ENCODE assay signal across 8 cellular contexts in genomic region chr16:87853411-87854052, GRCh38. TPM values are rescaled to one million over a fixed set of nuclear protein-coding genes. Genes with fewer than 3 reads are reported as not detected.
DNase-seq lines count a peak whose midpoint lies in the region; ATAC-seq and TF ChIP-seq lines count a peak whose summit lies in the region.

No MANE protein-coding gene starts in this region.

- peak; percentile 49 for DNase-seq in NCI-H2029 (lab: John Stamatoyannopoulos, UW)
- DNase-seq in NCI-H2029 treated with DMSO at 0.1 percent for 48 hours (lab: John Stamatoyannopoulos, UW), result no peak
- peak; percentile 35 for DNase-seq in HS-5 (ENCODE audit: low read depth)
- DNase-seq in RPMI8226, result peak; percentile 67
- DNase-seq in fibroblast of gingiva (ENCODE audit: low read depth), result peak; percentile 90
- peak; percentile 91 for DNase-seq in natural killer cell
- DNase-seq in stimulated activated naive CD4-positive, alpha-beta T cell treated with Interleukin-2 at 50 U/mL for 16 hours (lab: John Stamatoyannopoulos, UW), result peak; percentile 86

- no peak for TF ChIP-seq CTCF in natural killer cell (IDR thresholded peaks at IDR 0.05)

- no peaks in the 10 kb centered on the region for H3K9me3 Mint-ChIP-seq in activated T-helper 17 cell treated with anti-CD3 and anti-CD28 coated beads, Interleukin-2, amount 50 U/mL, for 72 hours
- no peaks in the 10 kb centered on the region for H3K9me3 Mint-ChIP-seq in natural killer cell

- peak; percentile 60 for ATAC-seq in activated T-helper 17 cell treated with anti-CD3 and anti-CD28 coated beads, Interleukin-2, amount 50 U/mL, for 72 hours (replicated peaks)
- peak; percentile 78 to 89 (median 79) for ATAC-seq in natural killer cell

- H3K27ac Mint-ChIP-seq in activated T-helper 17 cell treated with anti-CD3 and anti-CD28 coated beads, Interleukin-2, amount 50 U/mL, for 72 hours, result peak overlapping the region; percentile 75
- H3K27ac Mint-ChIP-seq in natural killer cell, result peak overlapping the region; percentile 86 to 94

- intact Hi-C loops in natural killer cell (cut with micrococcal nuclease), result loop anchor here (10.0 kb wide), 1 partner anchor 359 kb away; the partner anchor contains the start of gene ZCCHC14

- no peaks in the 10 kb centered on the region for H3K27me3 Mint-ChIP-seq in activated T-helper 17 cell treated with anti-CD3 and anti-CD28 coated beads, Interleukin-2, amount 50 U/mL, for 72 hours
- no peaks in the 10 kb centered on the region for H3K27me3 Mint-ChIP-seq in natural killer cell (ENCODE audit: low read depth in 2 of 2)

- H3K36me3 Mint-ChIP-seq in activated T-helper 17 cell treated with anti-CD3 and anti-CD28 coated beads, Interleukin-2, amount 50 U/mL, for 72 hours (ENCODE audit: low read depth), result peaks cover 100% of the 10 kb centered on the region
- H3K36me3 Mint-ChIP-seq in natural killer cell, result no peaks in the 10 kb centered on the region

- H3K4me1 Mint-ChIP-seq in activated T-helper 17 cell treated with anti-CD3 and anti-CD28 coated beads, Interleukin-2, amount 50 U/mL, for 72 hours, result peaks cover 17% of the 10 kb centered on the region
- H3K4me1 Mint-ChIP-seq in natural killer cell, result peaks cover 16 to 38% of the 10 kb centered on the region in 2 donors

- peak overlapping the region; percentile 81 for H3K4me3 Mint-ChIP-seq in activated T-helper 17 cell treated with anti-CD3 and anti-CD28 coated beads, Interleukin-2, amount 50 U/mL, for 72 hours
- peak overlapping the region; percentile 70 for H3K4me3 Mint-ChIP-seq in natural killer cell

RNA-seq across cellular contexts. Expression of gene SLC7A5, which starts 15.8 kb away (rescaled TPM):
- total RNA-seq in activated T-helper 17 cell treated with anti-CD3 and anti-CD28 coated beads, Interleukin-2, amount 50 U/mL, for 72 hours, result 100 to 1,000 TPM; 130 to 233 TPM
- total RNA-seq in natural killer cell, result 10 to 100 TPM; 27.2 to 66.1 (median 34.2) TPM
